Comparison of ENCODE assay signal across 8 cellular contexts in genomic region chr2:66432801-66433694, GRCh38. TPM values are rescaled to one million over a fixed set of nuclear protein-coding genes. Genes with fewer than 3 reads are reported as not detected.
DNase-seq lines count a peak whose midpoint lies in the region; ATAC-seq, FAIRE-seq and TF ChIP-seq lines count a peak whose summit lies in the region.

No MANE protein-coding gene starts in this region.

- POLR2A ChIA-PET in CD8-positive, alpha-beta T cell (lab: Charles Lee), result no interaction called here

- TF ChIP-seq CTCF in CD8-positive, alpha-beta T cell (IDR thresholded peaks at IDR 0.05), result no peak
- peak in 1 of 3 donors; percentile 43 for TF ChIP-seq CTCF in breast epithelium (IDR thresholded peaks at IDR 0.05)

- H3K27ac ChIP-seq in CD8-positive, alpha-beta T cell (ENCODE audit: low read depth, low read length), result no peak overlapping the region
- peak overlapping the region; percentile 83 to 89 for H3K27ac ChIP-seq in breast epithelium

- CTCF ChIA-PET in CD8-positive, alpha-beta T cell (lab: Charles Lee), result no interaction called here

- H3K27me3 Mint-ChIP-seq in CD8-positive, alpha-beta T cell (ENCODE audit: low read depth), result peaks cover 64% of the 10 kb centered on the region

- ATAC-seq in CD8-positive, alpha-beta T cell, result no peak
- no peak for ATAC-seq in HG02588 (IDR thresholded peaks at IDR 0.05; ENCODE audit: unreplicated experiment)

- no peak overlapping the region for H3K4me3 ChIP-seq in CD8-positive, alpha-beta T cell (ENCODE audit: low read depth, low read length)
- H3K4me3 ChIP-seq in breast epithelium, result peak overlapping the region; percentile 69 to 77 (median 76)

- intact Hi-C loops in CD8-positive, alpha-beta T cell (cut with DNase I, micrococcal nuclease), result no loop called here
- intact Hi-C loops in breast epithelium (cut with DNase I; ENCODE audit: low total_unique reads), result loop anchor here (10.0 kb wide), 1 partner anchor 142 kb away; no protein-coding TSS in a partner anchor

- peak; percentile 10 for TF ChIP-seq POLR2A in breast epithelium (IDR thresholded peaks at IDR 0.05)

- H3K4me3 Mint-ChIP-seq in CD8-positive, alpha-beta T cell, result peak overlapping the region; percentile 68

- no peaks in the 10 kb centered on the region for H3K9me3 Mint-ChIP-seq in CD8-positive, alpha-beta T cell

- H3K27ac Mint-ChIP-seq in CD8-positive, alpha-beta T cell, result no peak overlapping the region

- peaks cover 10% of the 10 kb centered on the region for H3K27me3 ChIP-seq in CD8-positive, alpha-beta T cell (ENCODE audit: insufficient read depth, low read length)
- H3K27me3 ChIP-seq in breast epithelium, result no peaks in the 10 kb centered on the region

- DNase-seq in CD8-positive, alpha-beta T cell, result peak in 2 of 7 experiments; percentile 24 to 25
- DNase-seq in HuH-7 (ENCODE audit: low spot score) (peak; percentile 99), NOMO-1 treated with dmso at 0.1 percent for 144 hours (lab: John Stamatoyannopoulos, UW; ENCODE audit: unreplicated experiment) (peak; percentile 93), breast epithelium (ENCODE audit: low spot score in 2 of 2) (peak; percentile 86 to 89), hypothalamus (lab: John Stamatoyannopoulos, UW) (peak in 49 of 51 donors; percentile 49 to 96 (median 82)), pons (ENCODE audit: low spot score) (peak; percentile 93), GM19239 (ENCODE audit: insufficient read length, low spot score) (no peak)

- H3K4me1 ChIP-seq in CD8-positive, alpha-beta T cell (ENCODE audit: insufficient read depth, low read length), result peaks cover 13% of the 10 kb centered on the region
- no peaks in the 10 kb centered on the region for H3K4me1 ChIP-seq in breast epithelium

- H3K36me3 ChIP-seq in CD8-positive, alpha-beta T cell (ENCODE audit: insufficient read depth, low read length), result no peaks in the 10 kb centered on the region
- no peaks in the 10 kb centered on the region for H3K36me3 ChIP-seq in breast epithelium

- FAIRE-seq in GM19239 (lab: Jason Lieb, UNC), result no peak

- no peaks in the 10 kb centered on the region for H3K36me3 Mint-ChIP-seq in CD8-positive, alpha-beta T cell

- peaks cover 35% of the 10 kb centered on the region for H3K4me1 Mint-ChIP-seq in CD8-positive, alpha-beta T cell (ENCODE audit: low read depth)

- no peaks in the 10 kb centered on the region for H3K9me3 ChIP-seq in CD8-positive, alpha-beta T cell (ENCODE audit: low read length)
- no peaks in the 10 kb centered on the region for H3K9me3 ChIP-seq in breast epithelium

RNA-seq across cellular contexts. Expression of gene MEIS1, which starts 1.9 kb away (rescaled TPM):
- total RNA-seq in CD8-positive, alpha-beta T cell, result not detected
- total RNA-seq in breast epithelium, result 10 to 100 TPM; 23.0 to 37.9 (median 37.0) TPM

Comparison
In these comparisons a context has a peak if more than half of its experiments do, and no peak if none do; other contexts are left out.
1. RNA of gene MEIS1, which starts 1.9 kb away (total RNA-seq): 23.0 to 37.9 TPM in breast epithelium; not detected in CD8-positive, alpha-beta T cell; every median in the first group is over 10 times any median in the second.